18 cellular contexts compared by ENCODE assay signal in the genomic region with DNA sequence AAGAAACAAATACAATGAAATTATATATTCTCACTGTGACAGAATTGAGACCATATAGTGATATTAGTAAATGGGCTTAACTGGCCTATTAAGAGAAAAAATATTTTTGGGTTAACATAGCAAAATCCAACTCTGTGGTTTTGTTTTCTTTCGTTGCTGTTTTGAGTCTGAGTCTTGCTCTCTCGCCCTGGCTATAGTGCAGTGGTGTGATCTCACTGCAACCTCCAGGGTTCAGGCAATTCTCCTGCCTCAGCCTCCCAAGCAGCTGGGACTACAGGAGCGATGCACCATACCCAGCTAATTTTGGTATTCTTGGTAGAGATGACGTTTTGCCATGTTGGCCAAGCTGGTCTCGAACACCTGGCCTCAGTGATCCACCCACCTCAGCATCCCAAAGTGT. TPM values are rescaled to one million over a fixed set of nuclear protein-coding genes. Genes with fewer than 3 reads are reported as not detected.
DNase-seq lines count a peak whose midpoint lies in the region; ATAC-seq, FAIRE-seq and TF ChIP-seq lines count a peak whose summit lies in the region.
"Had no signal": no experiment of that assay in that cellular context is flagged by ENCODE, and none has a peak within 500 bp of the region (broad histone marks: within the 10 kb centered on the region; RNA-seq: fewer than 3 reads in every experiment).

No MANE protein-coding gene starts in this region.

- BruUV-seq in HepG2 (replicated peaks; lab: Mats Ljungman, UMichigan) = no TSS peak

- H3K4me1 Mint-ChIP-seq in WTC11 = peaks cover 78% of the 10 kb centered on the region

- H3K9me3 Mint-ChIP-seq in WTC11 = no peaks in the 10 kb centered on the region
- H3K9me3 Mint-ChIP-seq: CD8-positive, alpha-beta memory T cell had no signal

- H3K9me3 ChIP-seq in HepG2 (ENCODE audit: low read length) (no peaks in the 10 kb centered on the region), right lobe of liver (no peaks in the 10 kb centered on the region), mucosa of stomach (ENCODE audit: control insufficient read depth, low read length) (no peaks in the 10 kb centered on the region)
- H3K9me3 ChIP-seq: HAP-1 had no signal

- TF ChIP-seq CTCF in HepG2 (CRISPR knock-in tag; IDR thresholded peaks at IDR 0.05) (no peak), right lobe of liver (IDR thresholded peaks at IDR 0.05) (no peak), WTC11 (IDR thresholded peaks at IDR 0.05) (no peak), D721Med (IDR thresholded peaks at IDR 0.05; ENCODE audit: insufficient read depth, missing control alignments) (no peak)

- H3K79me2 ChIP-seq in HepG2 (ENCODE audit: insufficient read depth, low read length) = peaks cover 97% of the 10 kb centered on the region

- in situ Hi-C loops in HepG2 (cut with HindIII; ENCODE audit: extremely low pct_ligation_motif_present, low pct_unique_long_range_greater_than_20kb) = no loop called here

- H3K27ac Mint-ChIP-seq in WTC11 = 0 out of 2 replicates have a peak overlapping the region, but pooled peaks have one; percentile 54
- H3K27ac Mint-ChIP-seq: CD4-positive, CD25-positive, alpha-beta regulatory T cell; CD8-positive, alpha-beta memory T cell had no signal

- intact Hi-C loops in HepG2 (cut with micrococcal nuclease; ENCODE audit: unreplicated experiment) = loop anchor here (10.0 kb wide), 1 partner anchor 381 kb away; no protein-coding TSS in a partner anchor
- intact Hi-C loops in right lobe of liver (cut with DNase I) = no loop called here

- H3K36me3 ChIP-seq in HepG2 (replicated peaks in 1 of 2; ENCODE audit: control insufficient read depth in 1 of 2, insufficient read depth in 2 of 2, low read length in 2 of 2) (peaks cover 3% of the 10 kb centered on the region in 2 experiments; a peak in 4 of 5 replicates), right lobe of liver (no peaks in the 10 kb centered on the region), mucosa of stomach (ENCODE audit: control insufficient read depth, insufficient read depth, low read length) (no peaks in the 10 kb centered on the region)

- H3K9ac ChIP-seq in HepG2 (ENCODE audit: insufficient read depth, low read depth, low read length) = 0 out of 2 replicates have a peak overlapping the region, but pooled peaks have one; percentile 7
- peak overlapping the region; percentile 19 for H3K9ac ChIP-seq in mucosa of stomach (ENCODE audit: low read length)
- H3K9ac ChIP-seq: BLaER1 treated with 17β-estradiol and CSF1 and Interleukin-3, amounts not matched to agents 10 nM and 100 nM had no signal

- peak overlapping the region; percentile 50 for H3K4me2 ChIP-seq in HepG2 (ENCODE audit: low read depth, low read length)
- H3K4me2 ChIP-seq: BLaER1 treated with 17β-estradiol and CSF1 and Interleukin-3, amounts not matched to agents 10 nM and 100 nM had no signal

- H3K27ac ChIP-seq in HepG2 (ENCODE audit: extremely low read length, insufficient read depth, low read length) (peak overlapping the region; percentile 30), right lobe of liver (no peak overlapping the region)
- H3K27ac ChIP-seq: BLaER1 treated with 17β-estradiol and CSF1 and Interleukin-3, amounts not matched to agents 10 nM and 100 nM had no signal

- no peaks in the 10 kb centered on the region for H3K27me3 Mint-ChIP-seq in WTC11 (ENCODE audit: low read depth)
- H3K27me3 Mint-ChIP-seq: CD4-positive, CD25-positive, alpha-beta regulatory T cell; CD8-positive, alpha-beta memory T cell had no signal

- CTCF ChIA-PET in HepG2 (lab: Yijun Ruan, JAX; ENCODE audit: low intra/inter-chr PET ratio, low total read pairs) = no interaction called here
- CTCF ChIA-PET in WTC11 (lab: Charles Lee) = no interaction called here

- no peak overlapping the region for H3K4me3 Mint-ChIP-seq in WTC11

- TF ChIP-seq POLR2A in HepG2 (IDR thresholded peaks at IDR 0.05; ENCODE audit: insufficient read depth in 1 of 2, low read depth in 2 of 2, low read length in 2 of 2) = peak in 1 of 2 experiments; percentile 2; a peak in 1 of 4 replicates
- TF ChIP-seq POLR2A in right lobe of liver (IDR thresholded peaks at IDR 0.05) = no peak

- no peak overlapping the region for H2AFZ ChIP-seq in HepG2 (ENCODE audit: low read length)

- H3K4me1 ChIP-seq in HepG2 (ENCODE audit: insufficient read depth, low read length) = peaks cover 100% of the 10 kb centered on the region
- H3K4me1 ChIP-seq in right lobe of liver = peaks cover 0 to 36% (median 11%) of the 10 kb centered on the region in 4 donors
- H3K4me1 ChIP-seq in mucosa of stomach (ENCODE audit: control insufficient read depth, insufficient read depth, low read length) = peaks cover 23% of the 10 kb centered on the region

- no peak for TF ChIP-seq RAD21 in HepG2 (CRISPR knock-in tag; IDR thresholded peaks at IDR 0.05)

- peaks cover 11% of the 10 kb centered on the region; the same call in 1 of the 2 replicates for H3K36me3 Mint-ChIP-seq in WTC11
- H3K36me3 Mint-ChIP-seq: CD4-positive, CD25-positive, alpha-beta regulatory T cell had no signal

- no peak for FAIRE-seq in HepG2 (lab: Jason Lieb, UNC)
- FAIRE-seq in D721Med (lab: Jason Lieb, UNC) = no peak
- FAIRE-seq: GM12892, GM18507 had no signal

- TF ChIP-seq EP300 in HepG2 (IDR thresholded peaks at IDR 0.05; ENCODE audit: low read depth in 2 of 2, low read length in 2 of 2) = no peak
- TF ChIP-seq EP300 in HepG2 (CRISPR knock-in tag; IDR thresholded peaks at IDR 0.05; ENCODE audit: borderline replicate concordance) = no peak

- DNase-seq in HepG2 (ENCODE audit: low spot score) = no peak
- DNase-seq in right lobe of liver = no peak
- no peak for DNase-seq in WTC11 (ENCODE audit: low spot score)
- DNase-seq in putamen (ENCODE audit: low spot score) = no peak
- no peak for DNase-seq in SIG-M5 (lab: John Stamatoyannopoulos, UW)
- DNase-seq in D721Med (ENCODE audit: insufficient read length, low spot score) = no peak
- DNase-seq: 8988T; CD4-positive, CD25-positive, alpha-beta regulatory T cell; CD8-positive, alpha-beta memory T cell; COR-L47; DMS153; DMS79; GDM1 had no signal

- ATAC-seq in HepG2 (no peak), right lobe of liver (no peak), WTC11 (no peak)

- peaks cover 95% of the 10 kb centered on the region for H4K20me1 ChIP-seq in HepG2 (ENCODE audit: insufficient read depth, low read length)

- H3K4me3 ChIP-seq in HepG2 (replicated peaks in 1 of 3; ENCODE audit: insufficient read depth in 1 of 3, low read depth in 2 of 3, low read length in 3 of 3) (peak overlapping the region in 1 of 3 experiments; percentile 12; a peak in 1 of 6 replicates), right lobe of liver (no peak overlapping the region), mucosa of stomach (ENCODE audit: low read length) (no peak overlapping the region)
- H3K4me3 ChIP-seq: BLaER1 treated with 17β-estradiol and CSF1 and Interleukin-3, amounts not matched to agents 10 nM and 100 nM; HAP-1 had no signal

- POLR2A ChIA-PET in HepG2 (lab: Yijun Ruan, JAX) = no interaction called here
- POLR2A ChIA-PET in WTC11 (lab: Charles Lee) = no interaction called here

- H3K27me3 ChIP-seq in HepG2 (ENCODE audit: control insufficient read depth in 1 of 2, insufficient read depth in 2 of 2, low read length in 2 of 2) (no peaks in the 10 kb centered on the region), right lobe of liver (no peaks in the 10 kb centered on the region), mucosa of stomach (ENCODE audit: control insufficient read depth, insufficient read depth, low read length) (no peaks in the 10 kb centered on the region)
- H3K27me3 ChIP-seq: BLaER1 treated with 17β-estradiol and CSF1 and Interleukin-3, amounts not matched to agents 10 nM and 100 nM had no signal

- 82% methylated on average over 5 of the region's 5 CpGs for WGBS in HepG2 (ENCODE audit: low lambda C conversion rate)
- WGBS in right lobe of liver (ENCODE audit: insufficient coverage, low coverage, low lambda C conversion rate, missing lambda C conversion rate) = 75% methylated on average over 5 of the region's 5 CpGs

TF ChIP-seq in WTC11, 78 proteins besides CTCF, POLR2A, EP300 and RAD21 (continues in another document):
- no peak for TF ChIP-seq FOXK1 (CRISPR knock-in tag; IDR thresholded peaks at IDR 0.05)
- TF ChIP-seq NR2C2 (CRISPR knock-in tag; IDR thresholded peaks at IDR 0.05) = no peak
- TF ChIP-seq MXD4 (CRISPR knock-in tag; IDR thresholded peaks at IDR 0.05; ENCODE audit: borderline replicate concordance) = no peak
- TF ChIP-seq CREB1 (CRISPR knock-in tag; IDR thresholded peaks at IDR 0.05) = no peak
- TF ChIP-seq GRHL2 (CRISPR knock-in tag; IDR thresholded peaks at IDR 0.05; ENCODE audit: insufficient replicate concordance, severe bottlenecking) = no peak
- TF ChIP-seq FOXP1 (CRISPR knock-in tag; IDR thresholded peaks at IDR 0.05; ENCODE audit: borderline replicate concordance) = no peak
- TF ChIP-seq ETV6 (CRISPR knock-in tag; IDR thresholded peaks at IDR 0.05) = no peak
- no peak for TF ChIP-seq NR3C1 (CRISPR knock-in tag; conservative IDR thresholded peaks at IDR 0.05; ENCODE audit: low read depth)
- no peak for TF ChIP-seq TCF7 (CRISPR knock-in tag; IDR thresholded peaks at IDR 0.05; ENCODE audit: low read depth)
- no peak for TF ChIP-seq ZNF138 (CRISPR knock-in tag; conservative IDR thresholded peaks at IDR 0.05)

RNA-seq across cellular contexts. Expression of gene TRIM24, which starts 15.3 kb away (rescaled TPM):
- total RNA-seq in HepG2 (2016; rRNA removed; fragmentation: Illumina TruSeq; extraction: Trizol) (106 and 118 TPM in 2 replicates), right lobe of liver (10 to 100 TPM; 14.5 to 18.9 (median 16.5) TPM), WTC11 (2021) (103 to 113 TPM (median 104 TPM) in 3 replicates)
- total RNA-seq in HepG2 (2016; cell fraction: cytosol; rRNA removed; fragmentation: Illumina TruSeq; extraction: Trizol; ENCODE audit: low read depth) = 122 and 139 TPM in 2 replicates
- total RNA-seq in HepG2 (2016; cell fraction: insoluble cytoplasmic fraction; rRNA removed; fragmentation: Illumina TruSeq; extraction: Trizol) = 99.4 and 119 TPM in 2 replicates
- total RNA-seq in HepG2 (2016; cell fraction: membrane; rRNA removed; fragmentation: Illumina TruSeq; extraction: Trizol) = 66.5 and 76.0 TPM in 2 replicates
- total RNA-seq in HepG2 (2016; cell fraction: nucleus; rRNA removed; fragmentation: Illumina TruSeq; extraction: Trizol) = 103 and 118 TPM in 2 replicates
- polyA plus RNA-seq in HepG2 (2011; rRNA removed) = 70.3 and 100 TPM in 2 replicates
- polyA plus RNA-seq in HepG2 (2011; cell fraction: cytosol; rRNA removed) = 34.7 and 45.8 TPM in 2 replicates
- 47.7 and 50.1 TPM in 2 replicates for polyA plus RNA-seq in HepG2 (2011; cell fraction: nucleus; rRNA removed)
- 45.5 and 53.7 TPM in 2 replicates for polyA plus RNA-seq in HepG2 (2012)
- 3.2 and 3.5 TPM in 2 replicates for polyA plus RNA-seq in HepG2 (2016; cell fraction: cytosol; fragmentation: Illumina TruSeq; extraction: Trizol; ENCODE audit: low read depth)
- 140 and 150 TPM in 2 replicates for polyA plus RNA-seq in HepG2 (2016; cell fraction: insoluble cytoplasmic fraction; fragmentation: Illumina TruSeq; extraction: Trizol; ENCODE audit: low read depth)
- 12.3 and 15.0 TPM in 2 replicates for polyA plus RNA-seq in HepG2 (2016; cell fraction: membrane; fragmentation: Illumina TruSeq; extraction: Trizol; ENCODE audit: low read depth)
- polyA plus RNA-seq in HepG2 (2016; cell fraction: nucleus; fragmentation: Illumina TruSeq; extraction: Trizol; ENCODE audit: insufficient read depth, low read depth) = 118 and 128 TPM in 2 replicates
- 19.6 and 88.1 TPM in 2 replicates for polyA minus RNA-seq in HepG2 (2011; rRNA and poly(A)+ RNA removed; ENCODE audit: low replicate concordance)
- 86.8 and 89.8 TPM in 2 replicates for polyA minus RNA-seq in HepG2 (2011; cell fraction: cytosol; rRNA and poly(A)+ RNA removed)
- polyA minus RNA-seq in HepG2 (2011; cell fraction: nucleus; rRNA and poly(A)+ RNA removed) = 194 and 209 TPM in 2 replicates

Comparison
In these comparisons a context has a peak if more than half of its experiments do, and no peak if none do; other contexts are left out.
1. Of the 50 proteins assayed by ChIP-seq in both HepG2 and WTC11: peak only in HepG2: ZNF121; only in WTC11: none; in both: none; in neither: 49.